2 cellular contexts compared by ENCODE assay signal in genomic region chr17:82004485-82005455, GRCh38.
A peak's percentile ranks its signal among the peaks of the same experiment; 100 is the strongest.
TF ChIP-seq lines count a peak whose summit lies in the region.

No MANE protein-coding gene starts in this region.

TF ChIP-seq in HepG2, 621 proteins besides CTCF, POLR2A, EP300 and RAD21 (continues in another document):
- TF ChIP-seq HNRNPL (IDR thresholded peaks at IDR 0.05; ENCODE audit: low read depth, low read length) (peak; percentile 84; the same call in 1 of the 2 replicates), ZNF790 (CRISPR knock-in tag; IDR thresholded peaks at IDR 0.05; ENCODE audit: borderline replicate concordance) (no peak), MAX (IDR thresholded peaks at IDR 0.05) (no peak), RBFOX2 (IDR thresholded peaks at IDR 0.05; ENCODE audit: low read depth, low read length) (peak; percentile 88), ZNF546 (CRISPR knock-in tag; conservative IDR thresholded peaks at IDR 0.05) (no peak), U2AF1 (optimal IDR thresholded peaks at IDR 0.05; ENCODE audit: low read depth, low read length) (no peak), HMG20B (CRISPR knock-in tag; conservative IDR thresholded peaks at IDR 0.05) (no peak), ZNF326 (CRISPR knock-in tag; IDR thresholded peaks at IDR 0.05; ENCODE audit: borderline replicate concordance) (0 out of 2 replicates have a peak, but pooled peaks have one; percentile 45), PAF1 (CRISPR knock-in tag; IDR thresholded peaks at IDR 0.05) (0 out of 2 replicates have a peak, but pooled peaks have one; percentile 49), ZMAT3 (CRISPR knock-in tag; conservative IDR thresholded peaks at IDR 0.05) (no peak), AHR (CRISPR knock-in tag; IDR thresholded peaks at IDR 0.05) (peak; percentile 16; the same call in 1 of the 2 replicates), ZNF709 (CRISPR knock-in tag; IDR thresholded peaks at IDR 0.05) (no peak), GZF1 (CRISPR knock-in tag; IDR thresholded peaks at IDR 0.05) (no peak), SETDB1 (CRISPR knock-in tag; IDR thresholded peaks at IDR 0.05; ENCODE audit: borderline replicate concordance) (no peak), MYNN (CRISPR knock-in tag; IDR thresholded peaks at IDR 0.05; ENCODE audit: low read depth) (no peak), NR2C2 (CRISPR knock-in tag; IDR thresholded peaks at IDR 0.05; ENCODE audit: borderline replicate concordance) (no peak), MIXL1 (CRISPR knock-in tag; IDR thresholded peaks at IDR 0.05) (no peak), KDM2A (CRISPR knock-in tag; IDR thresholded peaks at IDR 0.05; ENCODE audit: borderline replicate concordance, low read depth) (peak; percentile 12; the same call in 1 of the 2 replicates)
- TF ChIP-seq, protein P1, sequence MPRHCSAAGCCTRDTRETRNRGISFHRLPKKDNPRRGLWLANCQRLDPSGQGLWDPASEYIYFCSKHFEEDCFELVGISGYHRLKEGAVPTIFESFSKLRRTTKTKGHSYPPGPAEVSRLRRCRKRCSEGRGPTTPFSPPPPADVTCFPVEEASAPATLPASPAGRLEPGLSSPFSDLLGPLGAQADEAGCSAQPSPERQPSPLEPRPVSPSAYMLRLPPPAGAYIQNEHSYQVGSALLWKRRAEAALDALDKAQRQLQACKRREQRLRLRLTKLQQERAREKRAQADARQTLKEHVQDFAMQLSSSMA (CRISPR knock-in tag; IDR thresholded peaks at IDR 0.05): 0 out of 2 replicates have a peak, but pooled peaks have one; percentile 36
- TF ChIP-seq, protein P2, sequence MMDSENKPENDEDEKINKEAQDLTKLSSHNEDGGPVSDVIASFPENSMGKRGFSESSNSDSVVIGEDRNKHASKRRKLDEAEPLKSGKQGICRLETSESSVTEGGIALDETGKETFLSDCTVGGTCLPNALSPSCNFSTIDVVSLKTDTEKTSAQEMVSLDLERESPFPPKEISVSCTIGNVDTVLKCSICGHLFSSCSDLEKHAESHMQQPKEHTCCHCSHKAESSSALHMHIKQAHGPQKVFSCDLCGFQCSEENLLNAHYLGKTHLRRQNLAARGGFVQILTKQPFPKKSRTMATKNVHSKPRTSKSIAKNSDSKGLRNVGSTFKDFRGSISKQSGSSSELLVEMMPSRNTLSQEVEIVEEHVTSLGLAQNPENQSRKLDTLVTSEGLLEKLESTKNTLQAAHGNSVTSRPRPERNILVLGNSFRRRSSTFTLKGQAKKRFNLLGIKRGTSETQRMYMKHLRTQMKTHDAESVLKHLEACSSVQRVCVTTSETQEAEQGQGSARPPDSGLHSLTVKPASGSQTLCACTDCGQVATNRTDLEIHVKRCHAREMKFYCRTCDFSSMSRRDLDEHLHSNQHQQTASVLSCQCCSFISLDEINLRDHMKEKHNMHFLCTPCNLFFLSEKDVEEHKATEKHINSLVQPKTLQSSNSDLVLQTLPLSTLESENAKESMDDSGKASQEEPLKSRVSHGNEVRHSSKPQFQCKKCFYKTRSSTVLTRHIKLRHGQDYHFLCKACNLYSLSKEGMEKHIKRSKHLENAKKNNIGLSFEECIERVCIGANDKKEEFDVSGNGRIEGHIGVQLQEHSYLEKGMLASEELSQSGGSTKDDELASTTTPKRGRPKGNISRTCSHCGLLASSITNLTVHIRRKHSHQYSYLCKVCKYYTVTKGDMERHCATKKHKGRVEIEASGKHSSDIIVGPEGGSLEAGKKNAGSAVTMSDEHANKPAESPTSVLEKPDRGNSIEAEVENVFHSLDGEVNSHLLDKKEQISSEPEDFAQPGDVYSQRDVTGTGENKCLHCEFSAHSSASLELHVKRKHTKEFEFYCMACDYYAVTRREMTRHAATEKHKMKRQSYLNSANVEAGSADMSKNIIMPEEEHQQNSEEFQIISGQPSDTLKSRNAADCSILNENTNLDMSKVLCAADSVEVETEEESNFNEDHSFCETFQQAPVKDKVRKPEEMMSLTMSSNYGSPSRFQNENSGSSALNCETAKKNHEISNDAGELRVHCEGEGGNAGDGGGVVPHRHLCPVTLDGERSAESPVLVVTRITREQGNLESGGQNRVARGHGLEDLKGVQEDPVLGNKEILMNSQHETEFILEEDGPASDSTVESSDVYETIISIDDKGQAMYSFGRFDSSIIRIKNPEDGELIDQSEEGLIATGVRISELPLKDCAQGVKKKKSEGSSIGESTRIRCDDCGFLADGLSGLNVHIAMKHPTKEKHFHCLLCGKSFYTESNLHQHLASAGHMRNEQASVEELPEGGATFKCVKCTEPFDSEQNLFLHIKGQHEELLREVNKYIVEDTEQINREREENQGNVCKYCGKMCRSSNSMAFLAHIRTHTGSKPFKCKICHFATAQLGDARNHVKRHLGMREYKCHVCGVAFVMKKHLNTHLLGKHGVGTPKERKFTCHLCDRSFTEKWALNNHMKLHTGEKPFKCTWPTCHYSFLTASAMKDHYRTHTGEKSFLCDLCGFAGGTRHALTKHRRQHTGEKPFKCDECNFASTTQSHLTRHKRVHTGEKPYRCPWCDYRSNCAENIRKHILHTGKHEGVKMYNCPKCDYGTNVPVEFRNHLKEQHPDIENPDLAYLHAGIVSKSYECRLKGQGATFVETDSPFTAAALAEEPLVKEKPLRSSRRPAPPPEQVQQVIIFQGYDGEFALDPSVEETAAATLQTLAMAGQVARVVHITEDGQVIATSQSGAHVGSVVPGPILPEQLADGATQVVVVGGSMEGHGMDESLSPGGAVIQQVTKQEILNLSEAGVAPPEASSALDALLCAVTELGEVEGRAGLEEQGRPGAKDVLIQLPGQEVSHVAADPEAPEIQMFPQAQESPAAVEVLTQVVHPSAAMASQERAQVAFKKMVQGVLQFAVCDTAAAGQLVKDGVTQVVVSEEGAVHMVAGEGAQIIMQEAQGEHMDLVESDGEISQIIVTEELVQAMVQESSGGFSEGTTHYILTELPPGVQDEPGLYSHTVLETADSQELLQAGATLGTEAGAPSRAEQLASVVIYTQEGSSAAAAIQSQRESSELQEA (CRISPR knock-in tag; IDR thresholded peaks at IDR 0.05; ENCODE audit: not compliant biosample characterization): peak; percentile 6
- TF ChIP-seq, protein P3, sequence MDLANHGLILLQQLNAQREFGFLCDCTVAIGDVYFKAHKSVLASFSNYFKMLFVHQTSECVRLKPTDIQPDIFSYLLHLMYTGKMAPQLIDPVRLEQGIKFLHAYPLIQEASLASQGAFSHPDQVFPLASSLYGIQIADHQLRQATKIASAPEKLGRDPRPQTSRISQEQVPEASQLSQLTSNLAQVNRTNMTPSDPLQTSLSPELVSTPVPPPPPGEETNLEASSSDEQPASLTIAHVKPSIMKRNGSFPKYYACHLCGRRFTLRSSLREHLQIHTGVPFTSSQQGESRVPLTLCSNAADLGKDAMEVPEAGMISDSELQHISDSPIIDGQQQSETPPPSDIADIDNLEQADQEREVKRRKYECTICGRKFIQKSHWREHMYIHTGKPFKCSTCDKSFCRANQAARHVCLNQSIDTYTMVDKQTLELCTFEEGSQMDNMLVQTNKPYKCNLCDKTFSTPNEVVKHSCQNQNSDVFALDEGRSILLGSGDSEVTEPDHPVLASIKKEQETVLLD (CRISPR knock-in tag; IDR thresholded peaks at IDR 0.05; ENCODE audit: low read depth): 0 out of 2 replicates have a peak, but pooled peaks have one; percentile 7

TF ChIP-seq in endothelial cell of umbilical vein, 7 proteins besides CTCF, POLR2A, EP300 and RAD21:
- TF ChIP-seq MYC (IDR thresholded peaks at IDR 0.05; ENCODE audit: low read depth, low read length) (no peak), FOS (IDR thresholded peaks at IDR 0.05; ENCODE audit: borderline replicate concordance, insufficient read depth, low read length) (no peak), MAX (IDR thresholded peaks at IDR 0.05; ENCODE audit: insufficient read depth, insufficient read length) (no peak), EZH2 (IDR thresholded peaks at IDR 0.05; ENCODE audit: borderline replicate concordance, low read depth, low read length, severe bottlenecking) (no peak), JUN (IDR thresholded peaks at IDR 0.05; ENCODE audit: borderline replicate concordance, insufficient read depth, insufficient read length, low read depth) (no peak), GATA2 (IDR thresholded peaks at IDR 0.05; ENCODE audit: insufficient read depth, insufficient read length, low read depth, low read length) (no peak)
TF ChIP-seq in endothelial cell of umbilical vein: peak in this region for 0.
